21 cellular contexts compared by ENCODE assay signal in the genomic region with DNA sequence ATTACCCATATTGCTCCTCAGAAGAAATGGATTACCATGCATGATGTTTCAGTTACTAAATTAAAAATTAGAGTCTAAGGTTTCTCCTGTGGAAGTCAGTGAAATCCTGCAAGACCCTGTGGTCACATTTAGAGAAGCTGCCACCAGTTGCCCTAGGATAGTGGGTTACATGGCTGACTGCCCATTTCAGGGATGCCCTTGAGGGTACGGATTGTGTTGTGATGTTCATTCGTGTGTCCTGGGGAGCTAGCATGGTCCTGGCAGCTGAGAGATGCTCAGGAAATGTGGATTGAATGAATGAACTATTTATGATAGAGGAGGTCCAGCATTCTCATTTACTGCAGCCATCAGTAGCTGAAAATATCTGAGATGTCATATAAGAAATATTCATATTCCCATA. TPM values are rescaled to one million over a fixed set of nuclear protein-coding genes. Genes with fewer than 3 reads are reported as not detected.
DNase-seq lines count a peak whose midpoint lies in the region; ATAC-seq and TF ChIP-seq lines count a peak whose summit lies in the region.
"Had no signal": no experiment of that assay in that cellular context is flagged by ENCODE, and none has a peak within 500 bp of the region (broad histone marks: within the 10 kb centered on the region; RNA-seq: fewer than 3 reads in every experiment).

No MANE protein-coding gene starts in this region.

- H3K9me3 Mint-ChIP-seq in endodermal cell (peaks cover 2% of the 10 kb centered on the region), mesothelial cell of epicardium (peaks cover 3% of the 10 kb centered on the region)

- no peaks in the 10 kb centered on the region for H3K36me3 ChIP-seq in endodermal cell (ENCODE audit: control insufficient read depth, insufficient read depth, low read length)
- no peaks in the 10 kb centered on the region for H3K36me3 ChIP-seq in body of pancreas (replicated peaks in 1 of 2; ENCODE audit: insufficient read depth in 1 of 2, low read depth in 2 of 2)
- H3K36me3 ChIP-seq: BLaER1, HAP-1 had no signal

- H3K36me3 Mint-ChIP-seq in endodermal cell (ENCODE audit: low read depth) (no peaks in the 10 kb centered on the region), mesothelial cell of epicardium (no peaks in the 10 kb centered on the region)
- H3K36me3 Mint-ChIP-seq: CD4-positive, CD25-positive, alpha-beta regulatory T cell; CD8-positive, alpha-beta T cell had no signal

- H3K4me3 Mint-ChIP-seq in endodermal cell: no peak overlapping the region
- H3K4me3 Mint-ChIP-seq in mesothelial cell of epicardium: no peak overlapping the region
- H3K4me3 Mint-ChIP-seq: B cell; CD4-positive, CD25-positive, alpha-beta regulatory T cell; CD8-positive, alpha-beta T cell; HFFc6 had no signal

- H3K9me3 ChIP-seq in endodermal cell (ENCODE audit: control insufficient read depth, low read length) (no peaks in the 10 kb centered on the region), body of pancreas (no peaks in the 10 kb centered on the region)

- H3K27me3 Mint-ChIP-seq in endodermal cell (ENCODE audit: insufficient read depth) (no peaks in the 10 kb centered on the region), mesothelial cell of epicardium (ENCODE audit: low read depth) (peaks cover 39% of the 10 kb centered on the region)

- H3K4me1 Mint-ChIP-seq in endodermal cell: peaks cover 21% of the 10 kb centered on the region
- H3K4me1 Mint-ChIP-seq in mesothelial cell of epicardium: no peaks in the 10 kb centered on the region
- H3K4me1 Mint-ChIP-seq: B cell; CD4-positive, CD25-positive, alpha-beta regulatory T cell had no signal

- 87% methylated on average over 2 of the region's 2 CpGs; no CpG with 5 or more reads in 1 of the 2 experiments for WGBS in endodermal cell (ENCODE audit: insufficient coverage in 1 of 2, insufficient read length in 1 of 2), 2 experiments
- WGBS in body of pancreas, 2 donors: 76 to 84% methylated on average over 2 of the region's 2 CpGs

- TF ChIP-seq POLR2A in body of pancreas (IDR thresholded peaks at IDR 0.05): no peak

- DNase-seq in COLO829 (ENCODE audit: low spot score) (peak; percentile 80), endodermal cell (no peak), myocyte (ENCODE audit: low read depth) (peak; percentile 67), retina (peak; percentile 28), body of pancreas (no peak), mesothelial cell of epicardium (ENCODE audit: low spot score in 2 of 2, unreplicated experiment in 2 of 2) (no peak)
- DNase-seq: CD4-positive, CD25-positive, alpha-beta regulatory T cell; CD8-positive, alpha-beta T cell; DMS 273 treated with DMSO at 0.1 percent for 48 hours; DMS79; EL; GDM1; GOT3; HFFc6 had no signal

- H3K4me1 ChIP-seq in endodermal cell (ENCODE audit: control insufficient read depth, insufficient read depth, low read length): no peaks in the 10 kb centered on the region
- no peaks in the 10 kb centered on the region for H3K4me1 ChIP-seq in body of pancreas
- H3K4me1 ChIP-seq: BLaER1 had no signal

- intact Hi-C loops in body of pancreas (cut with DNase I): no loop called here

- TF ChIP-seq CTCF in endodermal cell (conservative IDR thresholded peaks at IDR 0.05) (no peak), body of pancreas (IDR thresholded peaks at IDR 0.05) (no peak), mesothelial cell of epicardium (IDR thresholded peaks at IDR 0.05; ENCODE audit: unreplicated experiment) (no peak)

- H3K4me3 ChIP-seq in endodermal cell (ENCODE audit: low read length): no peak overlapping the region
- no peak overlapping the region for H3K4me3 ChIP-seq in body of pancreas
- H3K4me3 ChIP-seq: BLaER1, GM12878, HAP-1 had no signal

- no peak overlapping the region for H3K9ac ChIP-seq in endodermal cell (ENCODE audit: extremely low read depth, low read length, poor library complexity, severe bottlenecking)
- H3K9ac ChIP-seq: BLaER1 had no signal

- no peaks in the 10 kb centered on the region for H3K27me3 ChIP-seq in endodermal cell (ENCODE audit: control insufficient read depth, insufficient read depth, low read length, poor library complexity, severe bottlenecking)
- H3K27me3 ChIP-seq in body of pancreas: no peaks in the 10 kb centered on the region
- H3K27me3 ChIP-seq: BLaER1 had no signal

- ATAC-seq in GM21423 (IDR thresholded peaks at IDR 0.05; ENCODE audit: unreplicated experiment) (no peak), body of pancreas (no peak)
- ATAC-seq: CD8-positive, alpha-beta T cell; GM12878 had no signal

- H3K27ac ChIP-seq in endodermal cell (ENCODE audit: low read depth, low read length) (peak overlapping the region; percentile 54), body of pancreas (no peak overlapping the region)
- H3K27ac ChIP-seq: 22Rv1, BLaER1, C4-2B had no signal

- no peak overlapping the region for H3K27ac Mint-ChIP-seq in endodermal cell
- no peak overlapping the region for H3K27ac Mint-ChIP-seq in mesothelial cell of epicardium
- H3K27ac Mint-ChIP-seq: B cell; CD4-positive, CD25-positive, alpha-beta regulatory T cell; CD8-positive, alpha-beta T cell; HFFc6 had no signal

RNA-seq across cellular contexts. Expression of a gene that starts 55.1 kb away (rescaled TPM):
- 1 to 10 TPM; 1.7 to 4.1 TPM for total RNA-seq in endodermal cell
- polyA plus RNA-seq in endodermal cell (2013, experiment 1 of 2): 2.7 TPM
- 2.3 TPM for polyA plus RNA-seq in endodermal cell (2013, experiment 2 of 2)
- 6.8 and 8.9 TPM in 2 replicates for total RNA-seq in myocyte
- polyA plus RNA-seq in myocyte (2012): 9.2 TPM
- 10 to 100 TPM in 1 of 2 donors, 1 to 10 TPM in 1; 1.0 to 11.9 TPM for total RNA-seq in body of pancreas
- 0.11 to 0.31 TPM (median 0.16 TPM) in 3 replicates for total RNA-seq in mesothelial cell of epicardium
- polyA plus RNA-seq: CD4-positive, CD25-positive, alpha-beta regulatory T cell had no signal

Comparison
In these comparisons a context has a peak if more than half of its experiments do, and no peak if none do; other contexts are left out.
1. DNase-seq: peak in COLO829 (single experiment), myocyte (single experiment) and retina (single experiment); none in endodermal cell (single experiment), body of pancreas (0 of 4) and mesothelial cell of epicardium (0 of 2).